In genomic region chr2:99926986-99927385, GRCh38 we compare ENCODE assay signal across 24 cellular contexts.
DNase-seq lines count a peak whose midpoint lies in the region; FAIRE-seq and TF ChIP-seq lines count a peak whose summit lies in the region.
"Had no signal": no experiment of that assay in that cellular context is flagged by ENCODE, and none has a peak within 500 bp of the region (broad histone marks: within the 10 kb centered on the region; RNA-seq: fewer than 3 reads in every experiment).

No MANE protein-coding gene starts in this region.

- peaks cover 4% of the 10 kb centered on the region for H3K36me3 Mint-ChIP-seq in astrocyte (ENCODE audit: low read depth, unreplicated experiment)
- H3K36me3 Mint-ChIP-seq: naive thymus-derived CD8-positive, alpha-beta T cell had no signal

- no peaks in the 10 kb centered on the region for H3K27me3 ChIP-seq in astrocyte (ENCODE audit: insufficient read depth, low read length)
- H3K27me3 ChIP-seq: Peyer's patch had no signal

- no peak overlapping the region for H3K4me2 ChIP-seq in astrocyte (ENCODE audit: low read length)
- H3K4me2 ChIP-seq: GM23338 had no signal

- peaks cover 4% of the 10 kb centered on the region for H3K4me1 ChIP-seq in astrocyte (ENCODE audit: insufficient read depth, low read length)
- H3K4me1 ChIP-seq: Peyer's patch had no signal

- no peaks in the 10 kb centered on the region for H4K20me1 ChIP-seq in astrocyte (ENCODE audit: insufficient read depth, low read length)

- H3K27me3 Mint-ChIP-seq in astrocyte (ENCODE audit: low read depth, unreplicated experiment): no peaks in the 10 kb centered on the region
- H3K27me3 Mint-ChIP-seq: CD4-positive, alpha-beta T cell had no signal

- no peak overlapping the region for H3K4me3 ChIP-seq in astrocyte (ENCODE audit: insufficient read depth, low read depth, low read length)
- H3K4me3 ChIP-seq: GM23338, Peyer's patch had no signal

- no peak for TF ChIP-seq CTCF in astrocyte (IDR thresholded peaks at IDR 0.05; ENCODE audit: insufficient read depth, low read depth, low read length)

- peaks cover 11% of the 10 kb centered on the region for H3K4me1 Mint-ChIP-seq in astrocyte (ENCODE audit: low read depth, unreplicated experiment)
- H3K4me1 Mint-ChIP-seq: GM23338 had no signal

- H3K27ac Mint-ChIP-seq in astrocyte (ENCODE audit: unreplicated experiment): no peak overlapping the region
- H3K27ac Mint-ChIP-seq: activated naive CD4-positive, alpha-beta T cell treated with anti-CD3 and anti-CD28 coated beads, Interleukin-2, amount 50 U/mL, for 72 hours; activated T-cell treated with anti-CD3 and anti-CD28 coated beads, Interleukin-2, amount 50 U/mL, for 72 hours; CD4-positive, alpha-beta T cell; GM23338; T-helper 1 cell treated with Interleukin-12 subunit alpha and Interleukin-12 subunit beta and Interleukin-4 antibody, amounts not matched to agents 30 μg/mL and 1 μg/mL, for 36 hours had no signal

- no peak overlapping the region for H2AFZ ChIP-seq in astrocyte (ENCODE audit: low read depth, low read length)
- H2AFZ ChIP-seq: GM23338 had no signal

- H3K36me3 ChIP-seq in astrocyte (ENCODE audit: insufficient read depth, low read length): no peaks in the 10 kb centered on the region
- H3K36me3 ChIP-seq: Peyer's patch had no signal

- H3K27ac ChIP-seq in astrocyte (ENCODE audit: low read depth, low read length): no peak overlapping the region
- H3K27ac ChIP-seq: Peyer's patch had no signal

- no peaks in the 10 kb centered on the region for H3K79me2 ChIP-seq in astrocyte (ENCODE audit: insufficient read depth, low read length)

- no peak overlapping the region for H3K4me3 Mint-ChIP-seq in astrocyte (ENCODE audit: unreplicated experiment)
- H3K4me3 Mint-ChIP-seq: activated T-cell treated with anti-CD3 and anti-CD28 coated beads, Interleukin-2, amount 50 U/mL, for 72 hours; CD4-positive, alpha-beta T cell; GM23338; naive thymus-derived CD8-positive, alpha-beta T cell; T-helper 1 cell treated with Interleukin-12 subunit alpha and Interleukin-12 subunit beta and Interleukin-4 antibody, amounts not matched to agents 30 μg/mL and 1 μg/mL, for 36 hours had no signal

- DNase-seq in AG08395 (ENCODE audit: low spot score) (peak; percentile 57), HPDE6-E6E7 (ENCODE audit: extremely low spot score) (peak; percentile 49), astrocyte (ENCODE audit: low read depth) (peak; percentile 42), kidney tubule cell (ENCODE audit: low spot score) (peak; percentile 25), NCI-H2029 (lab: John Stamatoyannopoulos, UW) (no peak), NCI-H1930 (lab: John Stamatoyannopoulos, UW) (no peak), ureter (ENCODE audit: low spot score) (no peak)
- DNase-seq in stimulated activated naive CD4-positive, alpha-beta T cell treated with Interleukin-2 at 50 U/mL for 16 hours (lab: John Stamatoyannopoulos, UW): no peak
- DNase-seq: activated CD4-positive, alpha-beta T cell treated with anti-CD3 and anti-CD28 coated beads for 48 hours; activated T-cell treated with anti-CD3 and anti-CD28 coated beads, Interleukin-2, amount 50 U/mL, for 72 hours; CD4-positive, alpha-beta T cell; effector CD4-positive, alpha-beta T cell; mesendoderm; naive thymus-derived CD8-positive, alpha-beta T cell; NCI-H1417 treated with DMSO at 0.1 percent for 48 hours; NCI-H510A treated with DMSO at 0.1 percent for 48 hours; stimulated activated CD4-positive, alpha-beta T cell treated with anti-CD3 and anti-CD28 coated beads, Interleukin-15, amount 100 ng/mL, for 24 hours; stimulated activated CD8-positive, alpha-beta memory T cell treated with anti-CD3 and anti-CD28 coated beads, Interleukin-4, amount 100 ng/mL, for 48 hours had no signal

- H3K9ac ChIP-seq in astrocyte (ENCODE audit: low read length): no peak overlapping the region

- no peak for FAIRE-seq in astrocyte (lab: Jason Lieb, UNC)
- FAIRE-seq: HepG2, urothelium cell line had no signal

- no peaks in the 10 kb centered on the region for H3K9me3 Mint-ChIP-seq in astrocyte (ENCODE audit: unreplicated experiment)
- H3K9me3 Mint-ChIP-seq: T-helper 1 cell treated with Interleukin-12 subunit alpha and Interleukin-12 subunit beta and Interleukin-4 antibody, amounts not matched to agents 30 μg/mL and 1 μg/mL, for 36 hours had no signal

- H3K9me3 ChIP-seq in astrocyte (ENCODE audit: insufficient read depth, low read depth, low read length): no peaks in the 10 kb centered on the region
- H3K9me3 ChIP-seq: Peyer's patch had no signal

Comparison
In these comparisons a context has a peak if more than half of its experiments do, and no peak if none do; other contexts are left out.
1. DNase-seq: peak in AG08395 (single experiment), HPDE6-E6E7 (single experiment), astrocyte (single experiment) and kidney tubule cell (single experiment); none in NCI-H2029 (single experiment), stimulated activated naive CD4-positive, alpha-beta T cell treated with Interleukin-2 at 50 U/mL for 16 hours (single experiment), NCI-H1930 (0 of 2) and ureter (single experiment).